Comparison of ENCODE assay signal across 31 cellular contexts in the genomic region with DNA sequence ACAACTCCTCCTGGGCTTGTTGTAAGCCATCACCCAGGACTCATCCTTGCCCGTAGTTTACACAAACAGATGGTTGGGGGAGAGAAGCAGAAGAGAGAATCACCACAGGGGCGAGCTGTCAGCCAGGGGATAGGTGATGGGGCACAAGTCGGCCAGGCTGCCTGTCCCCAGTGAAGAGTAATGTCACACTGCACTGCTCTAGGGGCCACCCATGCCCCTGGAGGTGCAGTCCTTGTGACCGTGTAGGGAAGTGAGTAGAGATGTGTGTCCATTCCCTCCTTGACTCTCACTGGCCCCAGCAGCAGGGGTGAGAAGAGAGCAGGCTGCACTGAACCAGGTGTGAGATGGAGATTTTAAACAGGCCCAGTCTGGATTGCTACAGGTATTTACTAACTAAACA. TPM values are rescaled to one million over a fixed set of nuclear protein-coding genes. Genes with fewer than 3 reads are reported as not detected.
DNase-seq lines count a peak whose midpoint lies in the region; TF ChIP-seq lines count a peak whose summit lies in the region.
"Had no signal": no experiment of that assay in that cellular context is flagged by ENCODE, and none has a peak within 500 bp of the region (broad histone marks: within the 10 kb centered on the region; RNA-seq: fewer than 3 reads in every experiment).

No MANE protein-coding gene starts in this region.

- H3K4me3 ChIP-seq in left ventricle myocardium inferior, result no peak overlapping the region
- H3K4me3 ChIP-seq in esophagus muscularis mucosa, result no peak overlapping the region
- H3K4me3 ChIP-seq: SJSA1 had no signal

- TF ChIP-seq EP300 in esophagus muscularis mucosa (IDR thresholded peaks at IDR 0.05), result no peak

- TF ChIP-seq CTCF in left ventricle myocardium inferior (IDR thresholded peaks at IDR 0.05; ENCODE audit: borderline replicate concordance) (no peak), esophagus muscularis mucosa (IDR thresholded peaks at IDR 0.05) (no peak)

- TF ChIP-seq POLR2A in esophagus muscularis mucosa (IDR thresholded peaks at IDR 0.05; ENCODE audit: low read depth), result no peak

- no peaks in the 10 kb centered on the region for H3K36me3 ChIP-seq in left ventricle myocardium inferior
- H3K36me3 ChIP-seq in esophagus muscularis mucosa, result no peaks in the 10 kb centered on the region
- H3K36me3 ChIP-seq: BE2C, SJSA1 had no signal

- H3K27ac ChIP-seq in left ventricle myocardium inferior (replicated peaks) (no peak overlapping the region), esophagus muscularis mucosa (replicated peaks in 1 of 4) (no peak overlapping the region)
- H3K27ac ChIP-seq: 22Rv1, SJSA1 had no signal

- WGBS in esophagus muscularis mucosa, result 63% methylated on average over 4 of the region's 4 CpGs

- peaks cover 4% of the 10 kb centered on the region for H3K9me3 ChIP-seq in left ventricle myocardium inferior (replicated peaks)
- H3K9me3 ChIP-seq in esophagus muscularis mucosa, result no peaks in the 10 kb centered on the region
- H3K9me3 ChIP-seq: BE2C, SJSA1 had no signal

- H3K4me1 ChIP-seq in left ventricle myocardium inferior, result peaks cover 6% of the 10 kb centered on the region
- no peaks in the 10 kb centered on the region for H3K4me1 ChIP-seq in esophagus muscularis mucosa
- H3K4me1 ChIP-seq: BE2C, SJSA1 had no signal

- H3K27me3 ChIP-seq in left ventricle myocardium inferior (ENCODE audit: low read depth) (peaks cover 22% of the 10 kb centered on the region), esophagus muscularis mucosa (peaks cover 0 to 29% (median 0%) of the 10 kb centered on the region in 4 donors)
- H3K27me3 ChIP-seq: BE2C had no signal

- peak; percentile 19 for DNase-seq in cardiac septum (ENCODE audit: low spot score)
- DNase-seq in left ventricle myocardium inferior, result no peak
- peak; percentile 77 for DNase-seq in esophagus muscularis mucosa (ENCODE audit: extremely low spot score)
- DNase-seq in posterior vena cava (ENCODE audit: low spot score), result peak; percentile 45
- DNase-seq in DMS153 treated with DMSO at 0.1 percent for 48 hours (lab: John Stamatoyannopoulos, UW; ENCODE audit: unreplicated experiment), result no peak
- DNase-seq in HuH-7.5 (ENCODE audit: low spot score), result no peak
- DNase-seq in HT-29 (ENCODE audit: low spot score), result no peak
- DNase-seq in SKM-1 (lab: John Stamatoyannopoulos, UW; ENCODE audit: unreplicated experiment), result no peak
- DNase-seq: BE2C; Calu3; DND-41; KBM-7; MV-4-11; NCI-H1105; NCI-H1436 treated with DMSO at 0.1 percent for 48 hours; NCI-H187 treated with DMSO at 0.1 percent for 48 hours; NCI-H2171 treated with DMSO at 0.1 percent for 48 hours; NCI-H345; NCI-H524; NCI-H82; NK-92 treated with Interleukin-12 subunit alpha and Interleukin-12 subunit beta, amount 100 ng/mL, for 24 hours; PC-3; Right ventricle myocardium superior had no signal

- intact Hi-C loops in cardiac septum (cut with DNase I) (no loop called here), left ventricle myocardium inferior (cut with micrococcal nuclease) (no loop called here), esophagus muscularis mucosa (cut with DNase I) (no loop called here), posterior vena cava (cut with DNase I) (no loop called here)

RNA-seq across cellular contexts. Expression of a gene that starts 17.1 kb away (rescaled TPM):
- total RNA-seq in cardiac septum (0.78 TPM), left ventricle myocardium inferior (0.22 TPM), esophagus muscularis mucosa (under 1 TPM in 3 of 4 donors, not detected in 1; 0.32 to 0.46 (median 0.42) TPM), posterior vena cava (not detected)
- total RNA-seq in HT-29 (2014; rRNA removed; shearing (Covaris generic)), result not detected in 2 replicates
- total RNA-seq: Calu3, H4, HepG2, HT1080, LHCN-M2, MCF 10A, PC-3, RPMI7951, SJSA1 had no signal

RNA-seq across cellular contexts. Expression of a gene that starts 33.6 kb away (rescaled TPM):
- total RNA-seq in cardiac septum (0.51 TPM), left ventricle myocardium inferior (1.5 TPM), esophagus muscularis mucosa (1 to 10 TPM in 1 of 4 donors, under 1 TPM in 2, not detected in 1; 0.33 to 1.2 (median 0.69) TPM), posterior vena cava (1 to 10 TPM; 1.4 TPM)
- 0.16 and 0.18 TPM in 2 replicates for total RNA-seq in HT-29 (2014; rRNA removed; shearing (Covaris generic))
- total RNA-seq: H4, HepG2, HT1080, LHCN-M2, RPMI7951, SJSA1 had no signal

RNA-seq across cellular contexts. Expression of a gene that starts 41.3 kb away (rescaled TPM):
- total RNA-seq in cardiac septum (32.5 TPM), left ventricle myocardium inferior (33.7 TPM), esophagus muscularis mucosa (10 to 100 TPM in 2 of 4 donors, 1 to 10 TPM in 2; 3.3 to 11.8 (median 10.8) TPM), posterior vena cava (10 to 100 TPM; 12.1 to 12.5 TPM)
- total RNA-seq in HT-29 (2014; rRNA removed; shearing (Covaris generic)), result 13.2 and 14.9 TPM in 2 replicates
- total RNA-seq: HepG2 had no signal

Comparison
In these comparisons a context has a peak if more than half of its experiments do, and no peak if none do; other contexts are left out.
1. DNase-seq: peak in cardiac septum (single experiment), esophagus muscularis mucosa (single experiment) and posterior vena cava (single experiment); none in left ventricle myocardium inferior (single experiment), DMS153 treated with DMSO at 0.1 percent for 48 hours (single experiment), HuH-7.5 (single experiment), HT-29 (single experiment) and SKM-1 (single experiment).